In genomic region chr2:211946960-211947359, GRCh38 we compare ENCODE assay signal across 1 cellular context.
TF ChIP-seq lines count a peak whose summit lies in the region.

No MANE protein-coding gene starts in this region.

TF ChIP-seq in GM23338, 12 proteins besides CTCF, POLR2A, EP300 and RAD21 (continued from another document):
- no peak for TF ChIP-seq REST (IDR thresholded peaks at IDR 0.05; ENCODE audit: unreplicated experiment)
TF ChIP-seq in GM23338: peak in this region for 0.
